ENCODE assay signal across 8 cellular contexts in genomic region chr15:76905855-76906254, GRCh38. TPM values are rescaled to one million over a fixed set of nuclear protein-coding genes. Genes with fewer than 3 reads are reported as not detected.
DNase-seq lines count a peak whose midpoint lies in the region; ATAC-seq and TF ChIP-seq lines count a peak whose summit lies in the region.

No MANE protein-coding gene starts in this region.

- ATAC-seq in lower lobe of right lung (no peak), GM21786 (IDR thresholded peaks at IDR 0.05; ENCODE audit: unreplicated experiment) (no peak), GM21381 (IDR thresholded peaks at IDR 0.05; ENCODE audit: unreplicated experiment) (no peak)

- H3K4me1 Mint-ChIP-seq in activated T-cell treated with anti-CD3 and anti-CD28 coated beads, Interleukin-2, amount 50 U/mL, for 24 hours (ENCODE audit: low read depth) = peaks cover 36% of the 10 kb centered on the region

- H3K4me3 ChIP-seq in lower lobe of right lung (peak overlapping the region; percentile 83), thyroid gland (replicated peaks in 1 of 3) (no peak overlapping the region)

- peaks cover 37% of the 10 kb centered on the region for H3K4me1 ChIP-seq in lower lobe of right lung
- H3K4me1 ChIP-seq in thyroid gland = peaks cover 9 to 27% of the 10 kb centered on the region in 2 donors

- H3K4me3 Mint-ChIP-seq in activated T-cell treated with anti-CD3 and anti-CD28 coated beads, Interleukin-2, amount 50 U/mL, for 24 hours = peak overlapping the region; percentile 90

- H3K27me3 ChIP-seq in lower lobe of right lung (ENCODE audit: low read depth) = no peaks in the 10 kb centered on the region
- no peaks in the 10 kb centered on the region for H3K27me3 ChIP-seq in thyroid gland

- H3K27ac Mint-ChIP-seq in activated T-cell treated with anti-CD3 and anti-CD28 coated beads, Interleukin-2, amount 50 U/mL, for 24 hours = peak overlapping the region; percentile 96

- no peaks in the 10 kb centered on the region for H3K9me3 ChIP-seq in lower lobe of right lung
- H3K9me3 ChIP-seq in thyroid gland = no peaks in the 10 kb centered on the region

- H3K27ac ChIP-seq in angular gyrus (ENCODE audit: low read depth, low read length) (peak overlapping the region; percentile 95), lower lobe of right lung (peak overlapping the region; percentile 90), thyroid gland (peak overlapping the region; percentile 85 to 95 (median 89))

- no peak for TF ChIP-seq POLR2A in thyroid gland (IDR thresholded peaks at IDR 0.05)

- no peaks in the 10 kb centered on the region for H3K27me3 Mint-ChIP-seq in activated T-cell treated with anti-CD3 and anti-CD28 coated beads, Interleukin-2, amount 50 U/mL, for 24 hours

- H3K36me3 Mint-ChIP-seq in activated T-cell treated with anti-CD3 and anti-CD28 coated beads, Interleukin-2, amount 50 U/mL, for 24 hours (ENCODE audit: low read depth) = peaks cover 8% of the 10 kb centered on the region

- DNase-seq in activated T-cell treated with anti-CD3 and anti-CD28 coated beads, Interleukin-2, amount 50 U/mL, for 24 hours = no peak
- DNase-seq in activated T-cell treated with anti-CD3 and anti-CD28 coated beads, Interleukin-2, amount 50 U/mL, for 48 hours = no peak
- DNase-seq in lower lobe of right lung (no peak), thyroid gland (no peak)
- DNase-seq in activated CD8-positive, alpha-beta memory T cell treated with anti-CD3 and anti-CD28 coated beads for 24 hours = no peak

- no peaks in the 10 kb centered on the region for H3K9me3 Mint-ChIP-seq in activated T-cell treated with anti-CD3 and anti-CD28 coated beads, Interleukin-2, amount 50 U/mL, for 24 hours

- intact Hi-C loops in lower lobe of right lung (cut with DNase I) (no loop called here), thyroid gland (cut with DNase I) (no loop called here)

- 42 to 48% methylated on average over 9 of the region's 9 CpGs for WGBS in thyroid gland, 2 donors

- no peak for TF ChIP-seq CTCF in lower lobe of right lung (IDR thresholded peaks at IDR 0.05)
- no peak for TF ChIP-seq CTCF in thyroid gland (IDR thresholded peaks at IDR 0.05)

- H3K36me3 ChIP-seq in lower lobe of right lung = no peaks in the 10 kb centered on the region
- H3K36me3 ChIP-seq in thyroid gland = no peaks in the 10 kb centered on the region

RNA-seq across cellular contexts. Expression of gene SCAPER, which starts 0.7 kb away (rescaled TPM):
- 34.2 TPM for total RNA-seq in lower lobe of right lung
- 10 to 100 TPM; 45.2 to 90.8 (median 63.6) TPM for total RNA-seq in thyroid gland

RNA-seq across cellular contexts. Expression of gene RCN2, which starts 25.7 kb away (rescaled TPM):
- total RNA-seq in lower lobe of right lung (32.8 TPM), thyroid gland (10 to 100 TPM; 44.8 to 64.8 (median 53.4) TPM)
